14 cellular contexts compared by ENCODE assay signal in genomic region chr2:213733893-213734292, GRCh38.
DNase-seq lines count a peak whose midpoint lies in the region; ATAC-seq, FAIRE-seq and TF ChIP-seq lines count a peak whose summit lies in the region.
"Had no signal": no experiment of that assay in that cellular context is flagged by ENCODE, and none has a peak within 500 bp of the region (broad histone marks: within the 10 kb centered on the region; RNA-seq: fewer than 3 reads in every experiment).

No MANE protein-coding gene starts in this region.

- no peak for FAIRE-seq in D721Med (lab: Jason Lieb, UNC)
- FAIRE-seq: G401.6 had no signal

- peak; percentile 90 for ATAC-seq in GM18508 (IDR thresholded peaks at IDR 0.05; ENCODE audit: insufficient read depth, unreplicated experiment)
- ATAC-seq in HG02852 (IDR thresholded peaks at IDR 0.05; ENCODE audit: unreplicated experiment) = peak; percentile 94
- peak; percentile 96 for ATAC-seq in HG03442 (IDR thresholded peaks at IDR 0.05; ENCODE audit: unreplicated experiment)
- ATAC-seq: HCT116; PC-3; stimulated activated naive B cell treated with anti-CD40 and anti-IgM and Interleukin-4, amounts not matched to agents 10 μg/mL and 1 μg/mL and 100 μg/mL, for 72 hours had no signal

- TF ChIP-seq CTCF in GM20000 (IDR thresholded peaks at IDR 0.05; ENCODE audit: extremely low read depth, missing control alignments) (no peak), D721Med (IDR thresholded peaks at IDR 0.05; ENCODE audit: insufficient read depth, missing control alignments) (no peak)

- DNase-seq in GM20000 (ENCODE audit: low spot score) (peak; percentile 33), NCI-H1048 (lab: John Stamatoyannopoulos, UW) (no peak), D721Med (ENCODE audit: insufficient read length, low spot score) (no peak), NCI-H2171 treated with DMSO at 0.1 percent for 48 hours (lab: John Stamatoyannopoulos, UW) (no peak)
- DNase-seq in activated naive CD4-positive, alpha-beta T cell (lab: John Stamatoyannopoulos, UW) = no peak
- DNase-seq: activated CD4-positive, alpha-beta T cell treated with anti-CD3 and anti-CD28 coated beads, Interleukin-2, amount 50 U/mL, for 48 hours; NCI-H2107; PC-3; stimulated activated naive B cell treated with anti-CD40 and anti-IgM and Interleukin-4, amounts not matched to agents 10 μg/mL and 1 μg/mL and 100 μg/mL, for 72 hours had no signal
